Comparison of ENCODE assay signal across 13 cellular contexts in genomic region chr19:43270781-43271730, GRCh38. TPM values are rescaled to one million over a fixed set of nuclear protein-coding genes. Genes with fewer than 3 reads are reported as not detected.
DNase-seq lines count a peak whose midpoint lies in the region; ATAC-seq and TF ChIP-seq lines count a peak whose summit lies in the region.
"Not testable (repeated sequence)": the region's sequence is repeated elsewhere in the genome, so short reads cannot be mapped to it uniquely, and the experiment has no call there.
"Had no signal": no experiment of that assay in that cellular context is flagged by ENCODE, and none has a peak within 500 bp of the region (broad histone marks: within the 10 kb centered on the region; RNA-seq: fewer than 3 reads in every experiment).

No MANE protein-coding gene starts in this region.

- peak; percentile 78 for DNase-seq in Calu3
- peak in 42 of 76 experiments; percentile 0 to 81 (median 44) for DNase-seq in HUDEP-2 (lab: John Stamatoyannopoulos, UW; ENCODE audit: unreplicated experiment in 76 of 76)
- not testable (repeated sequence) for DNase-seq in RWPE2 (ENCODE audit: low spot score); brain microvascular endothelial cell; fibroblast of villous mesenchyme (ENCODE audit: low read depth)
- peak; percentile 44 for DNase-seq in activated CD8-positive, alpha-beta memory T cell treated with anti-CD3 and anti-CD28 coated beads, Interleukin-2, amount 10 ng/mL, durations not matched to agents 7 days and 5 days
- DNase-seq in upper lobe of left lung: peak in 1 of 2 donors; percentile 66

- CTCF ChIA-PET in Calu3 (lab: Charles Lee); activated CD8-positive, alpha-beta memory T cell treated with anti-CD3 and anti-CD28 coated beads, Interleukin-2, amount 10 ng/mL, durations not matched to agents 7 days and 5 days (lab: Charles Lee): not testable (repeated sequence)

- H3K79me2 ChIP-seq in parathyroid adenoma: not testable (repeated sequence)

- not testable (repeated sequence) for TF ChIP-seq POLR2A in upper lobe of left lung (IDR thresholded peaks at IDR 0.05)

- TF ChIP-seq CTCF in Calu3 (IDR thresholded peaks at IDR 0.05; ENCODE audit: unreplicated experiment) (peak; percentile 87), RWPE2 (IDR thresholded peaks at IDR 0.05; ENCODE audit: poor library complexity, severe bottlenecking) (peak; percentile 28), brain microvascular endothelial cell (IDR thresholded peaks at IDR 0.05; ENCODE audit: low read depth, low read length, missing control alignments) (peak; percentile 44), fibroblast of villous mesenchyme (IDR thresholded peaks at IDR 0.05; ENCODE audit: insufficient read depth, low read depth, low read length) (peak; percentile 35), parathyroid adenoma (IDR thresholded peaks at IDR 0.05) (peak; percentile 21), upper lobe of left lung (IDR thresholded peaks at IDR 0.05) (peak in 4 of 6 experiments; percentile 23 to 64 (median 46))

- peaks cover 60% of the 10 kb centered on the region for H3K4me1 Mint-ChIP-seq in Calu3 (ENCODE audit: low read depth, unreplicated experiment)
- not testable (repeated sequence) for H3K4me1 Mint-ChIP-seq in activated CD8-positive, alpha-beta memory T cell treated with anti-CD3 and anti-CD28 coated beads, Interleukin-2, amount 10 ng/mL, durations not matched to agents 7 days and 5 days

- H3K9me3 ChIP-seq in RWPE2 (ENCODE audit: severe bottlenecking); parathyroid adenoma (ENCODE audit: control insufficient read depth, low read length); upper lobe of left lung: not testable (repeated sequence)

- not testable (repeated sequence) for H3K4me2 ChIP-seq in parathyroid adenoma (ENCODE audit: low read length)

- intact Hi-C loops in Calu3 (cut with micrococcal nuclease; ENCODE audit: unreplicated experiment): loop anchor here (5.0 to 10.0 kb wide), 2 partner anchors 156 to 166 kb away; no protein-coding TSS in a partner anchor

- H3K4me3 Mint-ChIP-seq in Calu3 (ENCODE audit: low read depth, unreplicated experiment); activated CD8-positive, alpha-beta memory T cell treated with anti-CD3 and anti-CD28 coated beads, Interleukin-2, amount 10 ng/mL, durations not matched to agents 7 days and 5 days: not testable (repeated sequence)

- in situ Hi-C loops in brain microvascular endothelial cell (cut with HindIII; ENCODE audit: low pct_ligation_motif_present, low sequenced_read_pairs): not testable (repeated sequence)

- H3K27me3 ChIP-seq in RWPE2 (ENCODE audit: insufficient read depth, poor library complexity, severe bottlenecking); brain microvascular endothelial cell (replicated peaks); parathyroid adenoma (ENCODE audit: control insufficient read depth, insufficient read depth, low read length); upper lobe of left lung: not testable (repeated sequence)

- H3K4me1 ChIP-seq in RWPE2 (ENCODE audit: insufficient read depth, poor library complexity, severe bottlenecking); parathyroid adenoma; upper lobe of left lung: not testable (repeated sequence)

- TF ChIP-seq EP300 in upper lobe of left lung (IDR thresholded peaks at IDR 0.05): not testable (repeated sequence)

- not testable (repeated sequence) for H3K4me3 ChIP-seq in RWPE2 (ENCODE audit: severe bottlenecking); brain microvascular endothelial cell (ENCODE audit: low read depth, low read length); fibroblast of villous mesenchyme (ENCODE audit: low read depth, low read length); parathyroid adenoma (ENCODE audit: low read depth, low read length); upper lobe of left lung

- H3K36me3 Mint-ChIP-seq in Calu3 (ENCODE audit: insufficient read depth, unreplicated experiment); activated CD8-positive, alpha-beta memory T cell treated with anti-CD3 and anti-CD28 coated beads, Interleukin-2, amount 10 ng/mL, durations not matched to agents 7 days and 5 days: not testable (repeated sequence)

- not testable (repeated sequence) for ATAC-seq in RWPE2 (ENCODE audit: low read depth); activated CD8-positive, alpha-beta memory T cell treated with anti-CD3 and anti-CD28 coated beads, Interleukin-2, amount 10 ng/mL, durations not matched to agents 7 days and 5 days; upper lobe of left lung (ENCODE audit: low FRiP score in 2 of 2)

- not testable (repeated sequence) for H3K9ac ChIP-seq in parathyroid adenoma

- not testable (repeated sequence) for BruUV-seq in Calu3 (replicated peaks; lab: Mats Ljungman, UMichigan)

- H3K36me3 ChIP-seq in RWPE2 (ENCODE audit: low read depth); brain microvascular endothelial cell (replicated peaks); parathyroid adenoma (ENCODE audit: control insufficient read depth, insufficient read depth, low read length); upper lobe of left lung: not testable (repeated sequence)

- H2AFZ ChIP-seq in parathyroid adenoma: not testable (repeated sequence)

- 65 to 69% methylated on average over 19 to 22 of the region's 22 CpGs for WGBS in upper lobe of left lung, 2 donors

- H3K27ac ChIP-seq in RWPE2 (ENCODE audit: poor library complexity, severe bottlenecking); brain microvascular endothelial cell; parathyroid adenoma; upper lobe of left lung: not testable (repeated sequence)

- H3K27me3 Mint-ChIP-seq in Calu3 (ENCODE audit: unreplicated experiment); activated CD8-positive, alpha-beta memory T cell treated with anti-CD3 and anti-CD28 coated beads, Interleukin-2, amount 10 ng/mL, durations not matched to agents 7 days and 5 days: not testable (repeated sequence)

- H3K9me3 Mint-ChIP-seq in Calu3 (ENCODE audit: low read depth, unreplicated experiment); activated CD8-positive, alpha-beta memory T cell treated with anti-CD3 and anti-CD28 coated beads, Interleukin-2, amount 10 ng/mL, durations not matched to agents 7 days and 5 days (ENCODE audit: low read depth): not testable (repeated sequence)

- H3K27ac Mint-ChIP-seq in Calu3 (ENCODE audit: unreplicated experiment); activated CD8-positive, alpha-beta memory T cell treated with anti-CD3 and anti-CD28 coated beads, Interleukin-2, amount 10 ng/mL, durations not matched to agents 7 days and 5 days: not testable (repeated sequence)

RNA-seq across cellular contexts. Expression of gene PSG9, which starts 1.7 kb away (rescaled TPM):
- 0.17 TPM in 1 of 2 replicates, not detected in the other for total RNA-seq in Calu3 (2022)
- not detected for total RNA-seq in activated CD8-positive, alpha-beta memory T cell treated with anti-CD3 and anti-CD28 coated beads, Interleukin-2, amount 10 ng/mL, durations not matched to agents 7 days and 5 days
- 0.32 and 0.43 TPM in 2 replicates for total RNA-seq in fibroblast of villous mesenchyme
- not detected for total RNA-seq in upper lobe of left lung
- total RNA-seq: Caco-2; frontal cortex; kidney; natural killer cell treated with Interleukin-12 subunit alpha and Interleukin-12 subunit beta and Interleukin-15 and Interleukin-18, amount 100 ng/mL, for 72 hours; T-helper 1 cell treated with Interleukin-12 subunit alpha and Interleukin-12 subunit beta and Interleukin-4 antibody, amounts not matched to agents 30 ng/mL and 1 ng/mL, for 36 hours had no signal

Comparison
In these comparisons a context has a peak if more than half of its experiments do, and no peak if none do; other contexts are left out.
1. CTCF ChIP-seq: peak in every context shown above with its lines; median percentile 87 in Calu3; 46 in upper lobe of left lung; 44 in brain microvascular endothelial cell; 35 in fibroblast of villous mesenchyme; 28 in RWPE2; 21 in parathyroid adenoma.